31 cellular contexts compared by ENCODE assay signal in genomic region chr19:48822514-48822913, GRCh38. TPM values are rescaled to one million over a fixed set of nuclear protein-coding genes. Genes with fewer than 3 reads are reported as not detected.
"Had no signal": no experiment of that assay in that cellular context is flagged by ENCODE, and none has a peak within 500 bp of the region (broad histone marks: within the 10 kb centered on the region; RNA-seq: fewer than 3 reads in every experiment).

No MANE protein-coding gene starts in this region.

- ATAC-seq: activated CD8-positive, alpha-beta memory T cell treated with anti-CD3 and anti-CD28 coated beads, Interleukin-2, amount 10 ng/mL, durations not matched to agents 7 days and 5 days; activated naive CD8-positive, alpha-beta T cell treated with anti-CD3 and anti-CD28 coated beads, Interleukin-2, amount 50 U/mL, for 24 hours; PC-3 had no signal

- H3K9me3 ChIP-seq: Peyer's patch, SK-N-SH had no signal

- H3K27ac Mint-ChIP-seq: activated B cell treated with CpG ODN at 0.5 μM for 24 hours; activated CD4-positive, alpha-beta memory T cell treated with anti-CD3 and anti-CD28 coated beads, Interleukin-2, amount 10 ng/mL, durations not matched to agents 7 days and 5 days; activated CD8-positive, alpha-beta memory T cell treated with anti-CD3 and anti-CD28 coated beads, Interleukin-2, amount 10 ng/mL, durations not matched to agents 7 days and 5 days; activated naive CD4-positive, alpha-beta T cell treated with anti-CD3 and anti-CD28 coated beads, Interleukin-2, amount 10 ng/mL, durations not matched to agents 7 days and 5 days; activated naive CD8-positive, alpha-beta T cell; activated naive CD8-positive, alpha-beta T cell treated with anti-CD3 and anti-CD28 coated beads, Interleukin-2, amount 50 U/mL, for 24 hours; T-helper 1 cell treated with Interleukin-12 subunit alpha and Interleukin-12 subunit beta and Interleukin-4 antibody, amounts not matched to agents 30 μg/mL and 1 μg/mL, for 36 hours; T-helper 2 cell treated with Interferon-gamma antibody and Interleukin-4, amounts not matched to agents 5 μg/mL and 100 μg/mL, for 36 hours had no signal

- H3K36me3 Mint-ChIP-seq: activated CD8-positive, alpha-beta memory T cell treated with anti-CD3 and anti-CD28 coated beads, Interleukin-2, amount 10 ng/mL, durations not matched to agents 7 days and 5 days; activated naive CD4-positive, alpha-beta T cell treated with anti-CD3 and anti-CD28 coated beads, Interleukin-2, amount 10 ng/mL, durations not matched to agents 7 days and 5 days; activated naive CD8-positive, alpha-beta T cell had no signal

- H3K36me3 ChIP-seq: cardiac muscle cell, Peyer's patch, SJSA1 had no signal

- H3K9me3 Mint-ChIP-seq: activated B cell treated with CpG ODN at 0.5 μM for 24 hours; activated CD4-positive, alpha-beta memory T cell treated with anti-CD3 and anti-CD28 coated beads, Interleukin-2, amount 10 ng/mL, durations not matched to agents 7 days and 5 days; activated naive CD4-positive, alpha-beta T cell treated with anti-CD3 and anti-CD28 coated beads, Interleukin-2, amount 10 ng/mL, durations not matched to agents 7 days and 5 days; activated naive CD8-positive, alpha-beta T cell treated with anti-CD3 and anti-CD28 coated beads, Interleukin-2, amount 50 U/mL, for 24 hours; central memory CD8-positive, alpha-beta T cell; T-helper 1 cell treated with Interleukin-12 subunit alpha and Interleukin-12 subunit beta and Interleukin-4 antibody, amounts not matched to agents 30 μg/mL and 1 μg/mL, for 36 hours; T-helper 2 cell treated with Interferon-gamma antibody and Interleukin-4, amounts not matched to agents 5 μg/mL and 100 μg/mL, for 36 hours had no signal

- H3K4me2 ChIP-seq: SK-N-SH had no signal

- H3K9ac ChIP-seq: SK-N-SH had no signal

- H3K27me3 ChIP-seq: cardiac muscle cell, Peyer's patch, SJSA1 had no signal

- H3K27ac ChIP-seq: cardiac muscle cell, Peyer's patch, SJSA1 had no signal

- H3K4me1 Mint-ChIP-seq: activated B cell treated with CpG ODN at 0.5 μM for 24 hours; activated CD4-positive, alpha-beta memory T cell treated with anti-CD3 and anti-CD28 coated beads, Interleukin-2, amount 10 ng/mL, durations not matched to agents 7 days and 5 days; activated CD8-positive, alpha-beta memory T cell treated with anti-CD3 and anti-CD28 coated beads, Interleukin-2, amount 10 ng/mL, durations not matched to agents 7 days and 5 days; activated naive CD4-positive, alpha-beta T cell treated with anti-CD3 and anti-CD28 coated beads, Interleukin-2, amount 10 ng/mL, durations not matched to agents 7 days and 5 days; activated naive CD8-positive, alpha-beta T cell treated with anti-CD3 and anti-CD28 coated beads, Interleukin-2, amount 50 U/mL, for 24 hours; central memory CD8-positive, alpha-beta T cell had no signal

- H3K4me3 Mint-ChIP-seq: activated B cell treated with CpG ODN at 0.5 μM for 24 hours; activated CD4-positive, alpha-beta memory T cell treated with anti-CD3 and anti-CD28 coated beads, Interleukin-2, amount 10 ng/mL, durations not matched to agents 7 days and 5 days; activated CD8-positive, alpha-beta memory T cell treated with anti-CD3 and anti-CD28 coated beads, Interleukin-2, amount 10 ng/mL, durations not matched to agents 7 days and 5 days; activated naive CD4-positive, alpha-beta T cell treated with anti-CD3 and anti-CD28 coated beads, Interleukin-2, amount 10 ng/mL, durations not matched to agents 7 days and 5 days; activated naive CD8-positive, alpha-beta T cell; activated naive CD8-positive, alpha-beta T cell treated with anti-CD3 and anti-CD28 coated beads, Interleukin-2, amount 50 U/mL, for 24 hours; central memory CD8-positive, alpha-beta T cell; T-helper 1 cell treated with Interleukin-12 subunit alpha and Interleukin-12 subunit beta and Interleukin-4 antibody, amounts not matched to agents 30 μg/mL and 1 μg/mL, for 36 hours; T-helper 2 cell treated with Interferon-gamma antibody and Interleukin-4, amounts not matched to agents 5 μg/mL and 100 μg/mL, for 36 hours had no signal

- H3K4me3 ChIP-seq: cardiac muscle cell, Peyer's patch, SJSA1 had no signal

- H3K4me1 ChIP-seq: SJSA1 had no signal

- DNase-seq: activated B cell treated with CpG ODN at 0.5 μM for 24 hours; activated CD4-positive, alpha-beta memory T cell treated with anti-CD3 and anti-CD28 coated beads, Interleukin-2, amount 10 ng/mL, durations not matched to agents 7 days and 5 days; activated CD4-positive, alpha-beta T cell treated with anti-CD3 and anti-CD28 coated beads for 4 hours; activated CD4-positive, CD25-positive, alpha-beta regulatory T cell treated with anti-CD3 and anti-CD28 coated beads, Interleukin-2, amount 50 U/mL, for 72 hours; activated CD8-positive, alpha-beta memory T cell treated with anti-CD3 and anti-CD28 coated beads for 24 hours; activated CD8-positive, alpha-beta memory T cell treated with anti-CD3 and anti-CD28 coated beads, Interleukin-2, amount 10 ng/mL, durations not matched to agents 7 days and 5 days; activated CD8-positive, alpha-beta memory T cell treated with anti-CD3 and anti-CD28 coated beads, Interleukin-2, amount 50 U/mL, for 48 hours; activated effector memory CD4-positive, alpha-beta T cell treated with Interleukin-2 at 50 U/mL for 16 hours; activated naive CD4-positive, alpha-beta T cell treated with anti-CD3 and anti-CD28 coated beads, Interleukin-2, amount 10 ng/mL, durations not matched to agents 7 days and 5 days; activated naive CD8-positive, alpha-beta T cell treated with anti-CD3 and anti-CD28 coated beads, Interleukin-2, amount 50 U/mL, for 24 hours; activated T-cell treated with anti-CD3 and anti-CD28 coated beads, Interleukin-2, amount 50 U/mL, for 48 hours; anterior cingulate cortex; NCI-H1092 treated with DMSO at 0.1 percent for 48 hours; NCI-H146; NCI-H2029 treated with DMSO at 0.1 percent for 48 hours; NCI-H2107; NCI-H2171; NCI-H526; NCI-H748 treated with DMSO at 0.1 percent for 48 hours; NK-92 treated with Interleukin-12 subunit alpha and Interleukin-12 subunit beta, amount 100 ng/mL, for 24 hours; PC-3; Peyer's patch; RPMI8226; SHP77 treated with DMSO at 0.1 percent for 48 hours; SK-N-SH had no signal

- H3K27me3 Mint-ChIP-seq: activated B cell treated with CpG ODN at 0.5 μM for 24 hours; activated CD8-positive, alpha-beta memory T cell treated with anti-CD3 and anti-CD28 coated beads, Interleukin-2, amount 10 ng/mL, durations not matched to agents 7 days and 5 days; activated naive CD8-positive, alpha-beta T cell; activated naive CD8-positive, alpha-beta T cell treated with anti-CD3 and anti-CD28 coated beads, Interleukin-2, amount 50 U/mL, for 24 hours; central memory CD8-positive, alpha-beta T cell had no signal

RNA-seq across cellular contexts. Expression of gene HSD17B14, which starts 13.8 kb away (rescaled TPM):
- total RNA-seq: SJSA1 had no signal
